8 cellular contexts compared by ENCODE assay signal in genomic region chr1:8817413-8818324, GRCh38.
DNase-seq lines count a peak whose midpoint lies in the region; ATAC-seq lines count a peak whose summit lies in the region.

TSS of gene RERE (minus strand) at chr1:8817640.

- peak; percentile 92 for ATAC-seq in GM19035 (IDR thresholded peaks at IDR 0.05; ENCODE audit: unreplicated experiment)
- ATAC-seq in HG03342 (IDR thresholded peaks at IDR 0.05; ENCODE audit: unreplicated experiment) = peak; percentile 92

- DNase-seq in AG20443 (ENCODE audit: low spot score) (peak; percentile 99), NCI-H510A (lab: John Stamatoyannopoulos, UW) (peak; percentile 97), cerebellar cortex (ENCODE audit: low spot score) (peak; percentile 91), kidney glomerular epithelial cell (lab: John Stamatoyannopoulos, UW) (peak; percentile 65)
- DNase-seq in activated CD4-positive, CD25-positive, alpha-beta regulatory T cell treated with anti-CD3 and anti-CD28 coated beads, Interleukin-2, amount 50 U/mL, for 72 hours = peak; percentile 97
- DNase-seq in stimulated activated CD4-positive, alpha-beta T cell treated with anti-CD3 and anti-CD28 coated beads, Interleukin-15, amount 100 ng/mL, for 48 hours (ENCODE audit: low read depth in 2 of 2) = peak; percentile 89 to 94

Comparison
In these comparisons a context has a peak if more than half of its experiments do, and no peak if none do; other contexts are left out.
1. Peak in every context shown above with its lines: DNase-seq and ATAC-seq.